1 cellular context compared by ENCODE assay signal in genomic region chr17:74415608-74416396, GRCh38.
TF ChIP-seq lines count a peak whose summit lies in the region.

No MANE protein-coding gene starts in this region.

TF ChIP-seq in HCT116, 20 proteins besides CTCF, POLR2A, EP300 and RAD21 (continued from another document):
- no peak for TF ChIP-seq REST (IDR thresholded peaks at IDR 0.05; ENCODE audit: low read depth)
- TF ChIP-seq MAX (IDR thresholded peaks at IDR 0.05), result no peak
TF ChIP-seq in HCT116: peak in this region for 0.
